Comparison of ENCODE assay signal across 8 cellular contexts in genomic region chr18:54269924-54270844, GRCh38. TPM values are rescaled to one million over a fixed set of nuclear protein-coding genes. Genes with fewer than 3 reads are reported as not detected.
A peak's percentile ranks its signal among the peaks of the same experiment; 100 is the strongest.
DNase-seq lines count a peak whose midpoint lies in the region; ATAC-seq and TF ChIP-seq lines count a peak whose summit lies in the region.

No MANE protein-coding gene starts in this region.

- BruUV-seq in OCI-LY7 (replicated peaks; lab: Mats Ljungman, UMichigan) = no TSS peak

- peak in 8 of 10 experiments; percentile 16 to 46 (median 24) for DNase-seq in CD4-positive, alpha-beta T cell
- DNase-seq in OCI-LY7 (ENCODE audit: low spot score) (peak; percentile 56), activated gamma-delta T cell treated with Interleukin-2 at 50 U/mL for 16 hours (peak; percentile 45), glutamatergic neuron (no peak), NCI-H446 treated with DMSO at 0.1 percent for 48 hours (lab: John Stamatoyannopoulos, UW) (no peak)

- H3K4me2 ChIP-seq in OCI-LY7 (ENCODE audit: low read length) (peak overlapping the region; percentile 99), parathyroid adenoma (ENCODE audit: low read length) (peak overlapping the region; percentile 78)

- H3K9me3 ChIP-seq in CD4-positive, alpha-beta T cell (ENCODE audit: control insufficient read depth, low read length) = no peaks in the 10 kb centered on the region
- H3K9me3 ChIP-seq in OCI-LY7 (ENCODE audit: low read length) (no peaks in the 10 kb centered on the region), parathyroid adenoma (ENCODE audit: control insufficient read depth, low read length) (no peaks in the 10 kb centered on the region)

- CTCF ChIA-PET in CD4-positive, alpha-beta T cell (lab: Charles Lee) = interaction anchor here (0.8 to 4.0 kb wide), 6 partner anchors 15 to 151 kb away, joined by 3 to 63 read pairs (median 6); partner anchors contain the start of genes C18orf54, MBD2 and STARD6
- CTCF ChIA-PET in OCI-LY7 (lab: Charles Lee; ENCODE audit: unreplicated experiment) = interaction anchor here (0.9 to 1.4 kb wide), 3 partner anchors 20 to 47 kb away, joined by 3 to 5 read pairs (median 3); no protein-coding TSS in a partner anchor

- peaks cover 44% of the 10 kb centered on the region for H3K4me1 ChIP-seq in OCI-LY7 (ENCODE audit: insufficient read depth, low read length, poor library complexity, severe bottlenecking)
- no peaks in the 10 kb centered on the region for H3K4me1 ChIP-seq in parathyroid adenoma

- H3K4me3 ChIP-seq in OCI-LY7 (ENCODE audit: low read depth, low read length, poor library complexity, severe bottlenecking) (peak overlapping the region; percentile 75), parathyroid adenoma (ENCODE audit: low read depth, low read length) (peak overlapping the region; percentile 85)

- peaks cover 17% of the 10 kb centered on the region for H3K4me1 Mint-ChIP-seq in CD4-positive, alpha-beta T cell (ENCODE audit: low read depth)
- H3K4me1 Mint-ChIP-seq in glutamatergic neuron (ENCODE audit: low read depth, unreplicated experiment) = peaks cover 4% of the 10 kb centered on the region

- H3K4me3 Mint-ChIP-seq in CD4-positive, alpha-beta T cell = peak overlapping the region; percentile 90
- H3K4me3 Mint-ChIP-seq in glutamatergic neuron (ENCODE audit: unreplicated experiment) = peak overlapping the region; percentile 86

- H3K36me3 Mint-ChIP-seq in CD4-positive, alpha-beta T cell (ENCODE audit: low read depth) = peaks cover 12% of the 10 kb centered on the region
- no peaks in the 10 kb centered on the region for H3K36me3 Mint-ChIP-seq in glutamatergic neuron (ENCODE audit: unreplicated experiment)

- peak; percentile 27 for ATAC-seq in CD4-positive, alpha-beta T cell (ENCODE audit: poor library complexity)
- ATAC-seq in GM19395 (IDR thresholded peaks at IDR 0.05; ENCODE audit: unreplicated experiment) = peak; percentile 56
- peak; percentile 42 for ATAC-seq in HG03457 (IDR thresholded peaks at IDR 0.05; ENCODE audit: unreplicated experiment)

- no peaks in the 10 kb centered on the region for H3K9me3 Mint-ChIP-seq in CD4-positive, alpha-beta T cell
- H3K9me3 Mint-ChIP-seq in glutamatergic neuron (ENCODE audit: unreplicated experiment) = no peaks in the 10 kb centered on the region

- H3K27ac ChIP-seq in CD4-positive, alpha-beta T cell (ENCODE audit: low read depth, low read length) = peak overlapping the region; percentile 92
- peak overlapping the region; percentile 91 for H3K27ac ChIP-seq in OCI-LY7 (ENCODE audit: low read depth, low read length, poor library complexity, severe bottlenecking)
- peak overlapping the region; percentile 88 for H3K27ac ChIP-seq in parathyroid adenoma

- POLR2A ChIA-PET in CD4-positive, alpha-beta T cell (lab: Charles Lee) = interaction anchor here (0.6 to 3.3 kb wide), 13 partner anchors 9 to 116 kb away, joined by 3 to 32 read pairs (median 4); partner anchors contain the start of genes C18orf54, MBD2 and STARD6
- POLR2A ChIA-PET in OCI-LY7 (lab: Charles Lee) = interaction anchor here (0.6 to 3.3 kb wide), 10 partner anchors 9 to 88 kb away, joined by 3 to 17 read pairs (median 4); partner anchors contain the start of genes C18orf54 and STARD6

- H3K27ac Mint-ChIP-seq in CD4-positive, alpha-beta T cell = peak overlapping the region; percentile 85
- peak overlapping the region; percentile 70 for H3K27ac Mint-ChIP-seq in glutamatergic neuron (ENCODE audit: unreplicated experiment)

- H3K36me3 ChIP-seq in OCI-LY7 (ENCODE audit: insufficient read depth, low read length) = no peaks in the 10 kb centered on the region
- no peaks in the 10 kb centered on the region for H3K36me3 ChIP-seq in parathyroid adenoma (ENCODE audit: control insufficient read depth, insufficient read depth, low read length)

- peak overlapping the region; percentile 54 for H3K9ac ChIP-seq in parathyroid adenoma

- TF ChIP-seq CTCF in CD4-positive, alpha-beta T cell (IDR thresholded peaks at IDR 0.05) = peak; percentile 72
- peak; percentile 74 for TF ChIP-seq CTCF in OCI-LY7 (conservative IDR thresholded peaks at IDR 0.05; ENCODE audit: low read length)
- peak; percentile 43 for TF ChIP-seq CTCF in glutamatergic neuron (IDR thresholded peaks at IDR 0.05; ENCODE audit: partially characterized antibody, unreplicated experiment)
- TF ChIP-seq CTCF in parathyroid adenoma (IDR thresholded peaks at IDR 0.05) = peak; percentile 50

- no peaks in the 10 kb centered on the region for H3K27me3 ChIP-seq in CD4-positive, alpha-beta T cell (ENCODE audit: control insufficient read depth, insufficient read depth, low read length)
- H3K27me3 ChIP-seq in parathyroid adenoma (ENCODE audit: control insufficient read depth, insufficient read depth, low read length) = no peaks in the 10 kb centered on the region

- intact Hi-C loops in CD4-positive, alpha-beta T cell (cut with DNase I, micrococcal nuclease) = loop anchor here (1.0 to 10.0 kb wide), 4 partner anchors 46 to 705 kb away; partner anchors contain the start of gene MBD2 (in 2 of the 2)
- intact Hi-C loops in OCI-LY7 (cut with micrococcal nuclease; ENCODE audit: unreplicated experiment) = loop anchor here (1.0 to 2.0 kb wide), 3 partner anchors 23 to 87 kb away; partner anchors contain the start of genes C18orf54 and STARD6

- no peaks in the 10 kb centered on the region for H4K20me1 ChIP-seq in OCI-LY7 (ENCODE audit: insufficient read depth, low read length)

- H2AFZ ChIP-seq in OCI-LY7 (ENCODE audit: low read length) = peak overlapping the region; percentile 85
- peak overlapping the region; percentile 96 for H2AFZ ChIP-seq in parathyroid adenoma

- no peaks in the 10 kb centered on the region for H3K9me2 ChIP-seq in OCI-LY7 (ENCODE audit: insufficient read depth, low read length)

- no peaks in the 10 kb centered on the region for H3K27me3 Mint-ChIP-seq in CD4-positive, alpha-beta T cell
- H3K27me3 Mint-ChIP-seq in glutamatergic neuron (ENCODE audit: unreplicated experiment) = no peaks in the 10 kb centered on the region

- H3K79me2 ChIP-seq in OCI-LY7 (ENCODE audit: insufficient read depth, low read depth, low read length) = peaks cover 18% of the 10 kb centered on the region; the same call in 1 of the 2 replicates
- H3K79me2 ChIP-seq in parathyroid adenoma = no peaks in the 10 kb centered on the region

RNA-seq across cellular contexts. Expression of gene POLI, which starts 0.9 kb away (rescaled TPM):
- 10 to 100 TPM; 23.1 to 25.3 TPM for total RNA-seq in CD4-positive, alpha-beta T cell
- 8.9 and 15.1 TPM in 2 replicates for total RNA-seq in OCI-LY7 (2014; rRNA removed; shearing (Covaris generic))
- total RNA-seq in OCI-LY7 (2022) = 19.0 and 24.5 TPM in 2 replicates
- total RNA-seq in glutamatergic neuron (ENCODE audit: unreplicated experiment) = 36.3 TPM

RNA-seq across cellular contexts. Expression of gene MBD2, which starts 45.7 kb away (rescaled TPM):
- total RNA-seq in CD4-positive, alpha-beta T cell = 10 to 100 TPM; 70.9 to 73.3 TPM
- 30.5 and 39.2 TPM in 2 replicates for total RNA-seq in OCI-LY7 (2014; rRNA removed; shearing (Covaris generic))
- total RNA-seq in OCI-LY7 (2022) (171 and 176 TPM in 2 replicates), glutamatergic neuron (ENCODE audit: unreplicated experiment) (30.6 TPM)

Comparison
In these comparisons a context has a peak if more than half of its experiments do, and no peak if none do; other contexts are left out.
1. DNase-seq: peak in CD4-positive, alpha-beta T cell (8 of 10), OCI-LY7 (single experiment) and activated gamma-delta T cell treated with Interleukin-2 at 50 U/mL for 16 hours (single experiment); none in glutamatergic neuron (single experiment) and NCI-H446 treated with DMSO at 0.1 percent for 48 hours (single experiment).
2. Peak in every context shown above with its lines, with median percentiles within 50 percentile points of each other: ATAC-seq, H3K27ac ChIP-seq and CTCF ChIP-seq.